ENCODE assay signal across 9 cellular contexts in the genomic region with DNA sequence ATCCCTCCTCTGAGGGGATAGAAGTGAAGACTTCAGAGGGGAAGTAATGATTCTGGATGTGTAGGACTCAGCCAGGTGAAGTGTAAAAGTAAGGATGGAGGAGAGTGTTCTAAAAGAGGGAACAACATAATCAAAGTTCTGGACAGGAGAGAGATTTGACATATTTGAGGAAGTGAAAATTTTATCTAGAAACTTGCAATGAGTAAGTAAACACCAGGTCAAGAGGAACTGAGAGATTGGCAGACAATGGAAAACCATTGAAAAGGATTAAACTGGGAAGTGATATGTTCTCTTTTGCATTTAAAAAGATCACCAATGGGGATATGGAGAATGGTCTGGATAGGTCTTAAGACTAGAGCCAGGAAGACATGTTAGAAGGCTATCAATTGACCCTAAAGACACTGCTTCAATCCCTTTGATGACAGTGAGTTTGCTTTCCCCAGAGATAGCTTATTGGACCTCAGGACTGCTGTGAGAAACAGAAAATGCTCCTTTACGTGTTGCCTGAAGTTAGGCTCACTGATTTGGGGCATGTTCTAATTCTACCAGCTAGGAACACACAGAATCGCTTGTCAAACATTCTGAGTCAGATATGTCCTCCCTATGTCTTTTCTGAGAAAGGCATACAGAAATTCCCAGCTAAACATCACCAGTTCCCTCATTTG.
DNase-seq lines count a peak whose midpoint lies in the region; ATAC-seq and TF ChIP-seq lines count a peak whose summit lies in the region.
"Had no signal": no experiment of that assay in that cellular context is flagged by ENCODE, and none has a peak within 500 bp of the region (broad histone marks: within the 10 kb centered on the region; RNA-seq: fewer than 3 reads in every experiment).

No MANE protein-coding gene starts in this region.

- peak; percentile 63 for ATAC-seq in HG03066 (IDR thresholded peaks at IDR 0.05; ENCODE audit: low read depth, unreplicated experiment)
- ATAC-seq in activated B cell treated with CpG ODN at 0.5 μM for 24 hours (ENCODE audit: low read depth): peak; percentile 87
- ATAC-seq in upper lobe of right lung: peak; percentile 44
- no peak for ATAC-seq in HG02970 (IDR thresholded peaks at IDR 0.05; ENCODE audit: low FRiP score, unreplicated experiment)

- H3K4me1 Mint-ChIP-seq in MCF 10A (ENCODE audit: insufficient read depth, unreplicated experiment) (peaks cover 21% of the 10 kb centered on the region), activated B cell treated with CpG ODN at 0.5 μM for 24 hours (peaks cover 64% of the 10 kb centered on the region)

- no peak overlapping the region for H2AFZ ChIP-seq in mammary epithelial cell (ENCODE audit: low read depth, low read length)

- CTCF ChIA-PET in MCF 10A (lab: Yijun Ruan, JAX): no interaction called here
- CTCF ChIA-PET in mammary epithelial cell (lab: Charles Lee; ENCODE audit: low non-redundant PET): no interaction called here
- CTCF ChIA-PET in activated B cell treated with CpG ODN at 0.5 μM for 24 hours (lab: Charles Lee): interaction anchor here (1.0 to 1.6 kb wide), 2 partner anchors 46 to 144 kb away, joined by 3 to 4 read pairs; no protein-coding TSS in a partner anchor

- H3K4me1 ChIP-seq in mammary epithelial cell (ENCODE audit: insufficient read depth, low read length) (peaks cover 9% of the 10 kb centered on the region), upper lobe of right lung (peaks cover 47% of the 10 kb centered on the region), transverse colon (peaks cover 7 to 23% (median 10%) of the 10 kb centered on the region in 4 donors)

- POLR2A ChIA-PET in MCF 10A (lab: Yijun Ruan, JAX) (interaction anchor here (0.7 to 1.2 kb wide), 3 partner anchors 37 to 82 kb away, joined by 3 read pairs; no protein-coding TSS in a partner anchor), activated B cell treated with CpG ODN at 0.5 μM for 24 hours (lab: Charles Lee) (interaction anchor here (0.9 to 1.2 kb wide), 4 partner anchors 9 to 145 kb away, joined by 3 to 4 read pairs (median 4); a partner anchor contains a TSS)

- no peak for TF ChIP-seq POLR2A in transverse colon (IDR thresholded peaks at IDR 0.05)

- H3K9me3 ChIP-seq in mammary epithelial cell (replicated peaks; ENCODE audit: insufficient read depth, low read length) (no peaks in the 10 kb centered on the region), upper lobe of right lung (no peaks in the 10 kb centered on the region), transverse colon (no peaks in the 10 kb centered on the region)

- no peaks in the 10 kb centered on the region for H3K79me2 ChIP-seq in mammary epithelial cell (ENCODE audit: insufficient read depth, low read length)

- dilution Hi-C loops in mammary epithelial cell (cut with HindIII; ENCODE audit: low sequenced_read_pairs): no loop called here

- no peaks in the 10 kb centered on the region for H3K27me3 Mint-ChIP-seq in MCF 10A (ENCODE audit: insufficient read depth, unreplicated experiment)
- H3K27me3 Mint-ChIP-seq in activated B cell treated with CpG ODN at 0.5 μM for 24 hours: no peaks in the 10 kb centered on the region

- TF ChIP-seq CTCF in MCF 10A (IDR thresholded peaks at IDR 0.05; ENCODE audit: unreplicated experiment): no peak
- no peak for TF ChIP-seq CTCF in mammary epithelial cell (conservative IDR thresholded peaks at IDR 0.05 in 1 of 2, IDR thresholded peaks at IDR 0.05 in 1 of 2; ENCODE audit: extremely low read depth in 1 of 2, insufficient read depth in 1 of 2, low read depth in 1 of 2, low read length in 2 of 2)
- no peak for TF ChIP-seq CTCF in activated B cell treated with CpG ODN at 0.5 μM for 24 hours (IDR thresholded peaks at IDR 0.05)
- no peak for TF ChIP-seq CTCF in upper lobe of right lung (IDR thresholded peaks at IDR 0.05)
- TF ChIP-seq CTCF in transverse colon (IDR thresholded peaks at IDR 0.05): no peak

- H3K9ac ChIP-seq in mammary epithelial cell (ENCODE audit: insufficient read depth, low read length): no peak overlapping the region

- H3K27ac ChIP-seq in mammary epithelial cell (ENCODE audit: insufficient read depth, low read depth, low read length): no peak overlapping the region
- no peak overlapping the region for H3K27ac ChIP-seq in upper lobe of right lung
- peak overlapping the region in 1 of 4 donors; percentile 3 for H3K27ac ChIP-seq in transverse colon

- in situ Hi-C loops in mammary epithelial cell (cut with MboI; ENCODE audit: low sequenced_read_pairs in 2 of 2) (no loop called here), transverse colon (cut with MboI; ENCODE audit: low pct_ligation_motif_present in 1 of 4, low pct_unique_long_range_greater_than_20kb in 1 of 4, low sequenced_read_pairs in 3 of 4) (no loop called here)

- H3K27me3 ChIP-seq in mammary epithelial cell (ENCODE audit: insufficient read depth, low read length) (no peaks in the 10 kb centered on the region), upper lobe of right lung (no peaks in the 10 kb centered on the region), transverse colon (no peaks in the 10 kb centered on the region)

- BruUV-seq in MCF 10A (replicated peaks; lab: Mats Ljungman, UMichigan) (no TSS peak), mammary epithelial cell (replicated peaks; lab: Mats Ljungman, UMichigan) (no TSS peak)

- no peaks in the 10 kb centered on the region for H3K36me3 ChIP-seq in mammary epithelial cell (ENCODE audit: insufficient read depth, low read length)
- H3K36me3 ChIP-seq in upper lobe of right lung: no peaks in the 10 kb centered on the region
- no peaks in the 10 kb centered on the region for H3K36me3 ChIP-seq in transverse colon

- no peaks in the 10 kb centered on the region for H4K20me1 ChIP-seq in mammary epithelial cell (ENCODE audit: insufficient read depth, low read length)

- H3K4me3 ChIP-seq in mammary epithelial cell (replicated peaks in 1 of 3; ENCODE audit: insufficient read depth in 1 of 3, low read depth in 2 of 3, low read length in 3 of 3): no peak overlapping the region
- H3K4me3 ChIP-seq in upper lobe of right lung: no peak overlapping the region
- no peak overlapping the region for H3K4me3 ChIP-seq in transverse colon

- DNase-seq in MCF 10A (ENCODE audit: unreplicated experiment): no peak
- no peak for DNase-seq in mammary epithelial cell
- no peak for DNase-seq in activated B cell treated with CpG ODN at 0.5 μM for 24 hours
- DNase-seq in upper lobe of right lung: no peak
- no peak for DNase-seq in transverse colon
- DNase-seq in foreskin melanocyte: no peak
- DNase-seq: NCI-H510A treated with DMSO at 0.1 percent for 48 hours had no signal

- H3K4me3 Mint-ChIP-seq in MCF 10A (ENCODE audit: unreplicated experiment): no peak overlapping the region
- H3K4me3 Mint-ChIP-seq in activated B cell treated with CpG ODN at 0.5 μM for 24 hours: peak overlapping the region; percentile 48

- no peaks in the 10 kb centered on the region for H3K36me3 Mint-ChIP-seq in MCF 10A (ENCODE audit: insufficient read depth, unreplicated experiment)
- peaks cover 6% of the 10 kb centered on the region for H3K36me3 Mint-ChIP-seq in activated B cell treated with CpG ODN at 0.5 μM for 24 hours (ENCODE audit: low read depth)

- H3K27ac Mint-ChIP-seq in MCF 10A (ENCODE audit: low read depth, unreplicated experiment) (peak overlapping the region; percentile 82), activated B cell treated with CpG ODN at 0.5 μM for 24 hours (peak overlapping the region; percentile 78)

- H3K9me3 Mint-ChIP-seq in MCF 10A (ENCODE audit: unreplicated experiment) (no peaks in the 10 kb centered on the region), activated B cell treated with CpG ODN at 0.5 μM for 24 hours (no peaks in the 10 kb centered on the region)

- intact Hi-C loops in MCF 10A (cut with micrococcal nuclease) (no loop called here), mammary epithelial cell (cut with micrococcal nuclease) (no loop called here), activated B cell treated with CpG ODN at 0.5 μM for 24 hours (cut with micrococcal nuclease) (loop anchor here (1.0 to 2.0 kb wide), 6 partner anchors 9 to 145 kb away; a partner anchor contains a TSS), upper lobe of right lung (cut with DNase I) (no loop called here), transverse colon (cut with DNase I; ENCODE audit: low total_unique reads) (no loop called here)

- no peak overlapping the region for H3K4me2 ChIP-seq in mammary epithelial cell (ENCODE audit: insufficient read depth, low read depth, low read length)

- no peak for TF ChIP-seq EP300 in transverse colon (IDR thresholded peaks at IDR 0.05; ENCODE audit: low read depth)

- WGBS in mammary epithelial cell (ENCODE audit: low coverage, missing lambda C conversion rate): 100% methylated on average over 2 of the region's 2 CpGs
- 83 to 100% methylated on average over 1 to 2 of the region's 2 CpGs for WGBS in transverse colon (ENCODE audit: low coverage in 1 of 2), 2 donors
